Comparison of ENCODE assay signal across 15 cellular contexts in genomic region chr6:158329531-158329930, GRCh38. TPM values are rescaled to one million over a fixed set of nuclear protein-coding genes. Genes with fewer than 3 reads are reported as not detected.
DNase-seq lines count a peak whose midpoint lies in the region; ATAC-seq, FAIRE-seq and TF ChIP-seq lines count a peak whose summit lies in the region.
"Had no signal": no experiment of that assay in that cellular context is flagged by ENCODE, and none has a peak within 500 bp of the region (broad histone marks: within the 10 kb centered on the region; RNA-seq: fewer than 3 reads in every experiment).

No MANE protein-coding gene starts in this region.

- no peak overlapping the region for H2AFZ ChIP-seq in OCI-LY1 (ENCODE audit: low read length)
- H2AFZ ChIP-seq in endothelial cell of umbilical vein (ENCODE audit: low read depth, low read length), result no peak overlapping the region

- H3K79me2 ChIP-seq in OCI-LY1 (ENCODE audit: insufficient read depth, low read length) (peaks cover 90% of the 10 kb centered on the region), endothelial cell of umbilical vein (ENCODE audit: control insufficient read depth, insufficient read depth, low read length) (peaks cover 24% of the 10 kb centered on the region)

- H3K9me1 ChIP-seq in endothelial cell of umbilical vein (replicated peaks; ENCODE audit: control insufficient read depth, extremely low read depth, insufficient read depth, low read length), result no peaks in the 10 kb centered on the region

- H3K4me2 ChIP-seq in OCI-LY1 (ENCODE audit: low read length) (peak overlapping the region; percentile 41; the same call in 1 of the 2 replicates), endothelial cell of umbilical vein (ENCODE audit: insufficient read depth, low read length) (no peak overlapping the region)

- ATAC-seq in GM18502 (IDR thresholded peaks at IDR 0.05; ENCODE audit: poor library complexity, unreplicated experiment), result no peak

- H3K9me3 ChIP-seq in OCI-LY1 (ENCODE audit: low read length) (peaks cover 13% of the 10 kb centered on the region), endothelial cell of umbilical vein (replicated peaks; ENCODE audit: control insufficient read depth, insufficient read depth, low read length) (no peaks in the 10 kb centered on the region)

- H3K27ac ChIP-seq in OCI-LY1 (ENCODE audit: low read depth, low read length, poor library complexity, severe bottlenecking) (peak overlapping the region; percentile 86), endothelial cell of umbilical vein (ENCODE audit: insufficient read depth, low read depth, low read length) (no peak overlapping the region)

- dilution Hi-C loops in endothelial cell of umbilical vein (cut with MboI; ENCODE audit: extremely low pct_ligation_motif_present, low sequenced_read_pairs), result no loop called here

- H3K9ac ChIP-seq in OCI-LY1 (ENCODE audit: low read length) (no peak overlapping the region), endothelial cell of umbilical vein (replicated peaks; ENCODE audit: extremely low read depth, insufficient read depth, low read length) (no peak overlapping the region)

- H3K9me2 ChIP-seq in OCI-LY1 (ENCODE audit: low read depth, low read length), result no peaks in the 10 kb centered on the region

- no peaks in the 10 kb centered on the region for H3F3A ChIP-seq in OCI-LY1 (ENCODE audit: insufficient read depth, low read length)

- peaks cover 6% of the 10 kb centered on the region for H3K9me3 Mint-ChIP-seq in Calu3 (ENCODE audit: low read depth, unreplicated experiment)
- peaks cover 20% of the 10 kb centered on the region for H3K9me3 Mint-ChIP-seq in progenitor cell of endocrine pancreas (ENCODE audit: low read depth)

- intact Hi-C loops in Calu3 (cut with micrococcal nuclease; ENCODE audit: unreplicated experiment), result no loop called here
- intact Hi-C loops in endothelial cell of umbilical vein (cut with micrococcal nuclease), result no loop called here

- peaks cover 37% of the 10 kb centered on the region for H3K36me3 ChIP-seq in OCI-LY1 (ENCODE audit: insufficient read depth, low read length)
- H3K36me3 ChIP-seq in endothelial cell of umbilical vein (ENCODE audit: control insufficient read depth in 2 of 2, extremely low read depth in 1 of 2, insufficient read depth in 2 of 2, low read length in 2 of 2), result peaks cover 0 to 2% of the 10 kb centered on the region in 2 experiments

- H3K4me3 Mint-ChIP-seq in Calu3 (ENCODE audit: low read depth, unreplicated experiment), result peak overlapping the region; percentile 31
- H3K4me3 Mint-ChIP-seq in progenitor cell of endocrine pancreas (ENCODE audit: low read depth), result no peak overlapping the region
- H3K4me3 Mint-ChIP-seq: CD4-positive, alpha-beta T cell had no signal

- H3K36me3 Mint-ChIP-seq in Calu3 (ENCODE audit: insufficient read depth, unreplicated experiment) (no peaks in the 10 kb centered on the region), progenitor cell of endocrine pancreas (ENCODE audit: insufficient read depth) (peaks cover 31% of the 10 kb centered on the region)

- H3K27ac Mint-ChIP-seq in Calu3 (ENCODE audit: unreplicated experiment) (no peak overlapping the region), progenitor cell of endocrine pancreas (peak overlapping the region; percentile 43)
- H3K27ac Mint-ChIP-seq: CD4-positive, alpha-beta T cell had no signal

- BruUV-seq in Calu3 (replicated peaks; lab: Mats Ljungman, UMichigan), result no TSS peak
- no TSS peak for BruUV-seq in endothelial cell of umbilical vein (replicated peaks; lab: Mats Ljungman, UMichigan)

- DNase-seq in Calu3, result no peak
- peak; percentile 47 for DNase-seq in endothelial cell of umbilical vein (ENCODE audit: low read depth, low spot score)
- DNase-seq in progenitor cell of endocrine pancreas (ENCODE audit: low spot score, unreplicated experiment), result no peak
- no peak for DNase-seq in NCI-H1694 (lab: John Stamatoyannopoulos, UW)
- no peak for DNase-seq in RPMI8226
- DNase-seq: CD4-positive, alpha-beta T cell; DMS79 treated with DMSO at 0.1 percent for 48 hours; GF-D8; KG1; NCI-H1092 treated with DMSO at 0.1 percent for 48 hours; NCI-H1694 treated with DMSO at 0.1 percent for 48 hours; NCI-H524; OCI-M1 had no signal

- H3K4me1 Mint-ChIP-seq in Calu3 (ENCODE audit: low read depth, unreplicated experiment), result peaks cover 54% of the 10 kb centered on the region
- H3K4me1 Mint-ChIP-seq in progenitor cell of endocrine pancreas (ENCODE audit: low read depth), result peaks cover 14% of the 10 kb centered on the region

- H3K27me3 Mint-ChIP-seq in Calu3 (ENCODE audit: unreplicated experiment), result no peaks in the 10 kb centered on the region
- no peaks in the 10 kb centered on the region for H3K27me3 Mint-ChIP-seq in progenitor cell of endocrine pancreas
- H3K27me3 Mint-ChIP-seq: CD4-positive, alpha-beta T cell had no signal

- H4K20me1 ChIP-seq in OCI-LY1 (ENCODE audit: insufficient read depth, low read length) (no peaks in the 10 kb centered on the region), endothelial cell of umbilical vein (replicated peaks; ENCODE audit: control insufficient read depth, extremely low read depth, insufficient read depth, low read length) (peaks cover 5% of the 10 kb centered on the region)

- no peak for FAIRE-seq in endothelial cell of umbilical vein (lab: Jason Lieb, UNC)

- H3K4me1 ChIP-seq in OCI-LY1 (ENCODE audit: insufficient read depth, low read length, severe bottlenecking) (peaks cover 52% of the 10 kb centered on the region), endothelial cell of umbilical vein (ENCODE audit: control insufficient read depth, extremely low read depth, insufficient read depth, low read length) (peaks cover 8% of the 10 kb centered on the region)

- H3K27me3 ChIP-seq in OCI-LY1 (ENCODE audit: insufficient read depth, low read length) (no peaks in the 10 kb centered on the region), endothelial cell of umbilical vein (ENCODE audit: control insufficient read depth in 2 of 2, insufficient read depth in 2 of 2, low read length in 2 of 2) (no peaks in the 10 kb centered on the region)

- H3K4me3 ChIP-seq in OCI-LY1 (ENCODE audit: low read depth, low read length, poor library complexity, severe bottlenecking) (no peak overlapping the region), endothelial cell of umbilical vein (replicated peaks in 1 of 3; ENCODE audit: insufficient read depth in 1 of 3, low read depth in 1 of 3, low read length in 3 of 3) (no peak overlapping the region)

- POLR2A ChIA-PET in endothelial cell of umbilical vein (lab: Charles Lee), result interaction anchor here (0.6 kb wide), 1 partner anchor 53 kb away, joined by 3 read pairs; no protein-coding TSS in a partner anchor

- TF ChIP-seq CTCF in Calu3 (IDR thresholded peaks at IDR 0.05; ENCODE audit: unreplicated experiment) (no peak), OCI-LY1 (IDR thresholded peaks at IDR 0.05; ENCODE audit: low read length) (no peak), endothelial cell of umbilical vein (IDR thresholded peaks at IDR 0.05; ENCODE audit: extremely low read depth in 1 of 2, insufficient read depth in 1 of 2, low read depth in 1 of 2, low read length in 2 of 2) (no peak), progenitor cell of endocrine pancreas (IDR thresholded peaks at IDR 0.05; ENCODE audit: unreplicated experiment) (no peak)

- TF ChIP-seq POLR2A in endothelial cell of umbilical vein (IDR thresholded peaks at IDR 0.05; ENCODE audit: low read depth, low read length), result no peak

- CTCF ChIA-PET in Calu3 (lab: Charles Lee), result interaction anchor here (0.6 to 0.7 kb wide), 2 partner anchors 32 to 96 kb away, joined by 3 to 6 read pairs; no protein-coding TSS in a partner anchor
- CTCF ChIA-PET in endothelial cell of umbilical vein (lab: Charles Lee), result interaction anchor here (0.6 to 1.5 kb wide), 5 partner anchors 25 to 98 kb away, joined by 3 to 4 read pairs (median 3); no protein-coding TSS in a partner anchor

TF ChIP-seq in endothelial cell of umbilical vein, 7 proteins besides CTCF, POLR2A, EP300 and RAD21:
- TF ChIP-seq FOS (IDR thresholded peaks at IDR 0.05; ENCODE audit: borderline replicate concordance, insufficient read depth, low read length), result no peak
- TF ChIP-seq JUN (IDR thresholded peaks at IDR 0.05; ENCODE audit: borderline replicate concordance, insufficient read depth, insufficient read length, low read depth), result no peak
- no peak for TF ChIP-seq MYC (IDR thresholded peaks at IDR 0.05; ENCODE audit: low read depth, low read length)
- no peak for TF ChIP-seq MAX (IDR thresholded peaks at IDR 0.05; ENCODE audit: insufficient read depth, insufficient read length)
- TF ChIP-seq EZH2 (IDR thresholded peaks at IDR 0.05; ENCODE audit: borderline replicate concordance, low read depth, low read length, severe bottlenecking), result no peak
- TF ChIP-seq GATA2 (IDR thresholded peaks at IDR 0.05; ENCODE audit: insufficient read depth, insufficient read length, low read depth, low read length), result no peak

RNA-seq across cellular contexts. Expression of gene TULP4, which starts 17.3 kb away (rescaled TPM):
- total RNA-seq in Calu3 (2022) (84.3 and 105 TPM in 2 replicates), endothelial cell of umbilical vein (53.5 and 55.1 TPM in 2 replicates), progenitor cell of endocrine pancreas (171 and 174 TPM in 2 replicates)
- polyA plus RNA-seq in endothelial cell of umbilical vein, result 10.7 and 10.8 TPM in 2 replicates
- polyA plus RNA-seq in endothelial cell of umbilical vein (2011; cell fraction: cytosol; rRNA removed), result 11.6 and 12.6 TPM in 2 replicates
- polyA plus RNA-seq in endothelial cell of umbilical vein (2011; cell fraction: nucleus; rRNA removed), result 26.5 and 31.6 TPM in 2 replicates
- 11.2 and 16.0 TPM in 2 replicates for polyA plus RNA-seq in endothelial cell of umbilical vein (2012)
- 85.0 and 105 TPM in 2 replicates for polyA minus RNA-seq in endothelial cell of umbilical vein
- 36.6 TPM for polyA minus RNA-seq in endothelial cell of umbilical vein (2011; cell fraction: cytosol; rRNA and poly(A)+ RNA removed)
- 75.8 and 86.1 TPM in 2 replicates for polyA minus RNA-seq in endothelial cell of umbilical vein (2011; cell fraction: nucleus; rRNA and poly(A)+ RNA removed)
